9 cellular contexts compared by ENCODE assay signal in genomic region chr6:168355716-168356522, GRCh38. TPM values are rescaled to one million over a fixed set of nuclear protein-coding genes. Genes with fewer than 3 reads are reported as not detected.
A peak's percentile ranks its signal among the peaks of the same experiment; 100 is the strongest.
DNase-seq lines count a peak whose midpoint lies in the region; ATAC-seq, FAIRE-seq and TF ChIP-seq lines count a peak whose summit lies in the region.
"Had no signal": no experiment of that assay in that cellular context is flagged by ENCODE, and none has a peak within 500 bp of the region (broad histone marks: within the 10 kb centered on the region; RNA-seq: fewer than 3 reads in every experiment).

No MANE protein-coding gene starts in this region.

- no peaks in the 10 kb centered on the region for H3K9me3 ChIP-seq in K562 (replicated peaks; ENCODE audit: control insufficient read depth, insufficient read depth, low read depth, low read length)

- H3K27me3 ChIP-seq in K562 (ENCODE audit: control insufficient read depth in 2 of 2, insufficient read depth in 2 of 2, low read length in 2 of 2): peaks cover 11 to 29% of the 10 kb centered on the region in 2 experiments

- H3K9ac ChIP-seq in K562 (ENCODE audit: insufficient read depth in 1 of 2, low read depth in 2 of 2, low read length in 2 of 2): no peak overlapping the region; a peak in 1 of 4 replicates

- H4K20me1 ChIP-seq in K562 (replicated peaks; ENCODE audit: control insufficient read depth, insufficient read depth, low read length): no peaks in the 10 kb centered on the region

- TF ChIP-seq EP300 in K562 (IDR thresholded peaks at IDR 0.05; ENCODE audit: low read length): no peak

- intact Hi-C loops in K562 (cut with micrococcal nuclease): loop anchor here (2.0 kb wide), 1 partner anchor 161 kb away; no protein-coding TSS in a partner anchor

- peak; percentile 29 for FAIRE-seq in K562 (lab: Jason Lieb, UNC)

- no peak for TF ChIP-seq POLR2A in K562 (conservative IDR thresholded peaks at IDR 0.05)

- H3K27ac ChIP-seq in K562 (ENCODE audit: extremely low read depth, low read depth, low read length) (no peak overlapping the region), substantia nigra (ENCODE audit: low read depth, low read length, poor library complexity, severe bottlenecking) (no peak overlapping the region)

- H3K4me3 ChIP-seq in K562: no peak overlapping the region

- TF ChIP-seq RAD21 in K562 (CRISPR knock-in tag; conservative IDR thresholded peaks at IDR 0.05 in 1 of 2, IDR thresholded peaks at IDR 0.05 in 1 of 2): peak; percentile 61 to 79

- POLR2A ChIA-PET in K562 (lab: Yijun Ruan, JAX): no interaction called here

- DNase-seq in DMS53 treated with DMSO at 0.1 percent for 48 hours (lab: John Stamatoyannopoulos, UW; ENCODE audit: unreplicated experiment) (peak; percentile 27), MV-4-11 (lab: John Stamatoyannopoulos, UW) (peak; percentile 14), K562 (ENCODE audit: extremely low read depth in 1 of 4, low spot score in 3 of 4) (peak; percentile 68 to 86 (median 82)), left kidney (ENCODE audit: low read depth, low spot score) (peak; percentile 87), substantia nigra (lab: John Stamatoyannopoulos, UW) (peak in 41 of 49 donors; percentile 8 to 69 (median 36)), NCI-H1694 treated with DMSO at 0.1 percent for 48 hours (lab: John Stamatoyannopoulos, UW) (no peak)
- no peak for DNase-seq in central memory CD4-positive, alpha-beta T cell

- no peaks in the 10 kb centered on the region for H3K36me3 ChIP-seq in K562 (ENCODE audit: control insufficient read depth, insufficient read depth, low read length)

- TF ChIP-seq CTCF in K562 (IDR thresholded peaks at IDR 0.05 in 2 of 3, conservative IDR thresholded peaks at IDR 0.05 in 1 of 3; ENCODE audit: insufficient read depth in 2 of 3, low read depth in 1 of 3, low read length in 3 of 3): peak; percentile 71 to 79 (median 78)

- no peak overlapping the region for H3K4me2 ChIP-seq in K562 (ENCODE audit: insufficient read depth, low read length)

- BruUV-seq in K562 (replicated peaks; lab: Mats Ljungman, UMichigan): no TSS peak

- no peak overlapping the region for H2AFZ ChIP-seq in K562 (ENCODE audit: low read depth, low read length)

- H3K4me1 ChIP-seq in K562 (replicated peaks in 1 of 2; ENCODE audit: control insufficient read depth in 2 of 2, insufficient read depth in 2 of 2, low read length in 2 of 2): peaks cover 0 to 4% of the 10 kb centered on the region in 2 experiments; a peak in 1 of 5 replicates

- ATAC-seq in K562 (peak; percentile 99), GM18858 (IDR thresholded peaks at IDR 0.05; ENCODE audit: unreplicated experiment) (no peak)

- H3K9me1 ChIP-seq in K562 (ENCODE audit: control insufficient read depth, insufficient read depth, low read length): no peaks in the 10 kb centered on the region

- CTCF ChIA-PET in K562 (lab: Yijun Ruan, JAX; ENCODE audit: low intra/inter-chr PET ratio): interaction anchor here (0.6 to 1.4 kb wide), 3 partner anchors 155 to 447 kb away, joined by 3 to 4 read pairs (median 3); no protein-coding TSS in a partner anchor

- in situ Hi-C loops in K562 (cut with MboI): no loop called here

- H3K79me2 ChIP-seq in K562 (ENCODE audit: control insufficient read depth, insufficient read depth, low read length): no peaks in the 10 kb centered on the region

- WGBS in K562 (ENCODE audit: insufficient coverage, low coverage, missing lambda C conversion rate): 5% methylated on average over 27 of the region's 28 CpGs

TF ChIP-seq in K562, 482 proteins besides CTCF, POLR2A, EP300 and RAD21:
- TF ChIP-seq ZNF695 (CRISPR knock-in tag; IDR thresholded peaks at IDR 0.05) (no peak), CBFA2T2 (conservative IDR thresholded peaks at IDR 0.05) (no peak), EGR1 (conservative IDR thresholded peaks at IDR 0.05) (peak; percentile 91), NR4A1 (CRISPR knock-in tag; IDR thresholded peaks at IDR 0.05) (no peak), NR4A1 (tag; IDR thresholded peaks at IDR 0.05) (no peak), TFAP4 (CRISPR knock-in tag; IDR thresholded peaks at IDR 0.05; ENCODE audit: borderline replicate concordance) (0 out of 2 replicates have a peak, but pooled peaks have one; percentile 11), CBX8 (IDR thresholded peaks at IDR 0.05; ENCODE audit: borderline replicate concordance, extremely low read depth, low read depth, low read length, poor library complexity, severe bottlenecking) (no peak), ARID2 (IDR thresholded peaks at IDR 0.05) (peak; percentile 28; the same call in 1 of the 2 replicates), RNF2 (IDR thresholded peaks at IDR 0.05) (no peak), JUNB (CRISPR knock-in tag; conservative IDR thresholded peaks at IDR 0.05) (no peak), POLR2B (IDR thresholded peaks at IDR 0.05; ENCODE audit: low read depth, partially characterized antibody) (no peak), STAG1 (CRISPR knock-in tag; IDR thresholded peaks at IDR 0.05; ENCODE audit: borderline replicate concordance) (peak; percentile 56; the same call in 1 of the 2 replicates), PATZ1 (CRISPR knock-in tag; IDR thresholded peaks at IDR 0.05; ENCODE audit: borderline replicate concordance) (no peak), TEAD2 (tag; IDR thresholded peaks at IDR 0.05) (no peak), DEAF1 (CRISPR knock-in tag; IDR thresholded peaks at IDR 0.05) (peak; percentile 54), SMC3 (conservative IDR thresholded peaks at IDR 0.05; ENCODE audit: insufficient read depth, low read depth, low read length) (peak; percentile 80), SRSF7 (optimal IDR thresholded peaks at IDR 0.05; ENCODE audit: low read depth, low read length) (no peak), PHF20 (IDR thresholded peaks at IDR 0.05; ENCODE audit: partially characterized antibody) (no peak)

RNA-seq across cellular contexts. Expression of gene DACT2, which starts 36.3 kb away (rescaled TPM):
- not detected in 2 replicates for total RNA-seq in K562 (2011; cell fraction: chromatin; rRNA removed; ENCODE audit: low replicate concordance)
- not detected in 2 replicates for total RNA-seq in K562 (2011; cell fraction: nucleolus; rRNA removed)
- not detected in 2 replicates for total RNA-seq in K562 (2011; cell fraction: nucleoplasm; rRNA removed)
- total RNA-seq in K562 (2014; rRNA removed) (not detected in 2 replicates), K562 (2014; rRNA removed; fragmentation: Illumina TruSeq; extraction: Trizol) (not detected in 2 replicates), K562 (2015; rRNA removed; fragmentation: Illumina TruSeq; extraction: Trizol) (not detected in 2 replicates), K562 (2021) (not detected in 2 replicates)
- polyA plus RNA-seq in K562 (2011; rRNA removed) (not detected in 2 replicates), K562 (2014; fragmentation: Illumina TruSeq; extraction: Trizol) (not detected in 2 replicates), K562 (2014; fragmentation: Nextera tagmentation; extraction: Ambion mirVana) (not detected), K562 (2014; rRNA removed) (not detected in 2 replicates)
- polyA plus RNA-seq in K562 (2011; cell fraction: cytosol; rRNA removed): 0.15 TPM in 1 of 2 replicates, not detected in the other
- 0.20 TPM in 1 of 2 replicates, not detected in the other for polyA plus RNA-seq in K562 (2011; cell fraction: nucleus; rRNA removed)
- polyA plus RNA-seq in K562 (2012): not detected in 2 replicates
- polyA minus RNA-seq in K562 (2011; rRNA and poly(A)+ RNA removed): not detected in 2 replicates
- polyA minus RNA-seq in K562 (2011; cell fraction: cytosol; rRNA and poly(A)+ RNA removed): not detected in 2 replicates
- polyA minus RNA-seq in K562 (2011; cell fraction: nucleus; rRNA and poly(A)+ RNA removed): 0.13 TPM in 1 of 2 replicates, not detected in the other
- total RNA-seq: fibroblast of lung had no signal
- polyA plus RNA-seq: fibroblast of lung had no signal

Comparison
In these comparisons a context has a peak if more than half of its experiments do, and no peak if none do; other contexts are left out.
1. DNase-seq: peak in DMS53 treated with DMSO at 0.1 percent for 48 hours (single experiment), MV-4-11 (single experiment), K562 (4 of 4), left kidney (single experiment) and substantia nigra (41 of 49); none in central memory CD4-positive, alpha-beta T cell (single experiment) and NCI-H1694 treated with DMSO at 0.1 percent for 48 hours (single experiment).